20 cellular contexts compared by ENCODE assay signal in the genomic region with DNA sequence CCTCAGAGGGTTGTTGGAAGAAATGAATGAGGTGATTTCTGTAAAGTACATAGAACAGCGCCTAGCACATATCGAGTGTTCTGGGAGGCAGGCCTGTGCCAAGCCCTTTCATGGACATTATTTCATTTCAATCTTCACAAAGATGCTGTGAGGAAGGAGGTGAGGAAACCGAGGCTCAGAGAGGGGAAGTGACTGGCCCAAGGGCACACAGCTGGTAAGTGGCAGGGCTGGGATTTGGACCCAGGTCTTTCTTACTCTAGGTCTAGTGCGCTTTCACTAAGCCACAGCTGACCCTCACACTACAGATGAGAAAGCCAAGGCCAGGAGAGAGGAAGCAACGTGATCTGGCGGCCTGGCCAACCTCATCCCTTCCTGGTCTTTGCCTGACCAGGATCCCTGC. TPM values are rescaled to one million over a fixed set of nuclear protein-coding genes. Genes with fewer than 3 reads are reported as not detected.
DNase-seq lines count a peak whose midpoint lies in the region; ATAC-seq and TF ChIP-seq lines count a peak whose summit lies in the region.
"Had no signal": no experiment of that assay in that cellular context is flagged by ENCODE, and none has a peak within 500 bp of the region (broad histone marks: within the 10 kb centered on the region; RNA-seq: fewer than 3 reads in every experiment).

No MANE protein-coding gene starts in this region.

- TF ChIP-seq CTCF in progenitor cell of endocrine pancreas (IDR thresholded peaks at IDR 0.05; ENCODE audit: unreplicated experiment) = no peak

- no peak overlapping the region for H3K27ac Mint-ChIP-seq in activated naive CD4-positive, alpha-beta T cell treated with anti-CD3 and anti-CD28 coated beads for 36 hours
- H3K27ac Mint-ChIP-seq in activated naive CD4-positive, alpha-beta T cell treated with anti-CD3 and anti-CD28 coated beads, Interleukin-2, amount 50 U/mL, for 72 hours = no peak overlapping the region
- H3K27ac Mint-ChIP-seq in IgD-negative memory B cell (peak overlapping the region in 1 of 3 donors; percentile 48), progenitor cell of endocrine pancreas (no peak overlapping the region)
- peak overlapping the region; percentile 28 to 67 for H3K27ac Mint-ChIP-seq in effector memory CD8-positive, alpha-beta T cell
- H3K27ac Mint-ChIP-seq: HFFc6; stimulated activated naive CD8-positive, alpha-beta T cell treated with anti-CD3 and anti-CD28 coated beads, Interleukin-15, Interleukin-2, amounts not matched to agents 100 ng/mL and 50 ng/mL, for 24 hours had no signal

- H3K36me3 Mint-ChIP-seq in activated naive CD4-positive, alpha-beta T cell treated with anti-CD3 and anti-CD28 coated beads for 36 hours (ENCODE audit: low read depth) = no peaks in the 10 kb centered on the region
- H3K36me3 Mint-ChIP-seq in activated naive CD4-positive, alpha-beta T cell treated with anti-CD3 and anti-CD28 coated beads, Interleukin-2, amount 50 U/mL, for 72 hours = no peaks in the 10 kb centered on the region
- H3K36me3 Mint-ChIP-seq in IgD-negative memory B cell (peaks cover 2% of the 10 kb centered on the region), progenitor cell of endocrine pancreas (ENCODE audit: insufficient read depth) (peaks cover 2% of the 10 kb centered on the region)
- no peaks in the 10 kb centered on the region for H3K36me3 Mint-ChIP-seq in effector memory CD8-positive, alpha-beta T cell (ENCODE audit: insufficient read depth)

- no peak for ATAC-seq in activated naive CD4-positive, alpha-beta T cell treated with anti-CD3 and anti-CD28 coated beads, Interleukin-2, amount 50 U/mL, for 72 hours
- no peak for ATAC-seq in effector memory CD8-positive, alpha-beta T cell (replicated peaks)
- ATAC-seq in GM18502 (IDR thresholded peaks at IDR 0.05; ENCODE audit: poor library complexity, unreplicated experiment) = no peak
- ATAC-seq: left ventricle myocardium superior had no signal

- no peak for DNase-seq in activated naive CD4-positive, alpha-beta T cell treated with anti-CD3 and anti-CD28 coated beads for 36 hours
- no peak for DNase-seq in activated naive CD4-positive, alpha-beta T cell treated with anti-CD3 and anti-CD28 coated beads, Interleukin-2, amount 50 U/mL, for 72 hours (ENCODE audit: low spot score in 2 of 2)
- DNase-seq in effector memory CD8-positive, alpha-beta T cell = no peak
- no peak for DNase-seq in progenitor cell of endocrine pancreas (ENCODE audit: low spot score, unreplicated experiment)
- no peak for DNase-seq in HT-29 (ENCODE audit: low spot score)
- DNase-seq in effector CD8-positive, alpha-beta T cell (lab: John Stamatoyannopoulos, UW) = no peak
- DNase-seq: activated CD8-positive, alpha-beta memory T cell treated with anti-CD3 and anti-CD28 coated beads, Interleukin-2, amount 50 U/mL, for 4 hours; Calu3; esophagus squamous epithelium; HFFc6; left ventricle myocardium superior; MM.1S; NCI-H187; NCI-H226; NK-92 treated with Interleukin-12 subunit alpha and Interleukin-12 subunit beta, amount 100 ng/mL, for 24 hours had no signal

- intact Hi-C loops in activated naive CD4-positive, alpha-beta T cell treated with anti-CD3 and anti-CD28 coated beads for 36 hours (cut with micrococcal nuclease) = no loop called here

- CTCF ChIA-PET in activated naive CD4-positive, alpha-beta T cell treated with anti-CD3 and anti-CD28 coated beads for 36 hours (lab: Charles Lee) = interaction anchor here (0.6 to 3.8 kb wide), 4 partner anchors 10 to 72 kb away, joined by 4 to 16 read pairs (median 6); a partner anchor contains a TSS

- no peaks in the 10 kb centered on the region for H3K27me3 Mint-ChIP-seq in activated naive CD4-positive, alpha-beta T cell treated with anti-CD3 and anti-CD28 coated beads for 36 hours (ENCODE audit: low read depth)
- H3K27me3 Mint-ChIP-seq in IgD-negative memory B cell (no peaks in the 10 kb centered on the region), progenitor cell of endocrine pancreas (peaks cover 7% of the 10 kb centered on the region)
- H3K27me3 Mint-ChIP-seq in effector memory CD8-positive, alpha-beta T cell = no peaks in the 10 kb centered on the region
- H3K27me3 Mint-ChIP-seq: stimulated activated naive CD8-positive, alpha-beta T cell treated with anti-CD3 and anti-CD28 coated beads, Interleukin-15, Interleukin-2, amounts not matched to agents 100 ng/mL and 50 ng/mL, for 24 hours had no signal

- peaks cover 23% of the 10 kb centered on the region for H3K4me1 Mint-ChIP-seq in activated naive CD4-positive, alpha-beta T cell treated with anti-CD3 and anti-CD28 coated beads for 36 hours (ENCODE audit: low read depth)
- H3K4me1 Mint-ChIP-seq in IgD-negative memory B cell (peaks cover 13 to 18% (median 18%) of the 10 kb centered on the region in 3 donors), progenitor cell of endocrine pancreas (ENCODE audit: low read depth) (peaks cover 4% of the 10 kb centered on the region)
- peaks cover 8 to 12% of the 10 kb centered on the region in 2 donors for H3K4me1 Mint-ChIP-seq in effector memory CD8-positive, alpha-beta T cell (ENCODE audit: low read depth in 2 of 2)

- H3K9me3 Mint-ChIP-seq in activated naive CD4-positive, alpha-beta T cell treated with anti-CD3 and anti-CD28 coated beads for 36 hours = no peaks in the 10 kb centered on the region
- H3K9me3 Mint-ChIP-seq in activated naive CD4-positive, alpha-beta T cell treated with anti-CD3 and anti-CD28 coated beads, Interleukin-2, amount 50 U/mL, for 72 hours = no peaks in the 10 kb centered on the region
- no peaks in the 10 kb centered on the region for H3K9me3 Mint-ChIP-seq in IgD-negative memory B cell
- no peaks in the 10 kb centered on the region for H3K9me3 Mint-ChIP-seq in effector memory CD8-positive, alpha-beta T cell
- no peaks in the 10 kb centered on the region for H3K9me3 Mint-ChIP-seq in progenitor cell of endocrine pancreas (ENCODE audit: low read depth)
- H3K9me3 Mint-ChIP-seq: HFFc6; stimulated activated naive CD8-positive, alpha-beta T cell treated with anti-CD3 and anti-CD28 coated beads, Interleukin-15, Interleukin-2, amounts not matched to agents 100 ng/mL and 50 ng/mL, for 24 hours had no signal

- peak overlapping the region; percentile 85 for H3K4me3 Mint-ChIP-seq in activated naive CD4-positive, alpha-beta T cell treated with anti-CD3 and anti-CD28 coated beads for 36 hours
- H3K4me3 Mint-ChIP-seq in IgD-negative memory B cell (peak overlapping the region; percentile 67 to 86 (median 79)), progenitor cell of endocrine pancreas (ENCODE audit: low read depth) (peak overlapping the region; percentile 85)
- H3K4me3 Mint-ChIP-seq in effector memory CD8-positive, alpha-beta T cell = no peak overlapping the region
- H3K4me3 Mint-ChIP-seq: HFFc6 had no signal

RNA-seq across cellular contexts. Expression of a gene that starts 2.0 kb away (rescaled TPM):
- 1 to 10 TPM; 2.3 to 2.4 TPM for total RNA-seq in activated naive CD4-positive, alpha-beta T cell treated with anti-CD3 and anti-CD28 coated beads for 36 hours
- 1 to 10 TPM; 4.2 to 8.5 TPM for total RNA-seq in activated naive CD4-positive, alpha-beta T cell treated with anti-CD3 and anti-CD28 coated beads, Interleukin-2, amount 50 U/mL, for 72 hours
- polyA plus RNA-seq in IgD-negative memory B cell = 4.3 TPM
- 16.9 and 17.8 TPM in 2 replicates for total RNA-seq in progenitor cell of endocrine pancreas
- total RNA-seq in HT-29 (2014; rRNA removed; shearing (Covaris generic)) = 15.9 and 17.9 TPM in 2 replicates

RNA-seq across cellular contexts. Expression of a gene that starts 11.5 kb away (rescaled TPM):
- 10 to 100 TPM; 73.8 to 80.1 TPM for total RNA-seq in activated naive CD4-positive, alpha-beta T cell treated with anti-CD3 and anti-CD28 coated beads for 36 hours
- 10 to 100 TPM; 60.4 to 96.4 TPM for total RNA-seq in activated naive CD4-positive, alpha-beta T cell treated with anti-CD3 and anti-CD28 coated beads, Interleukin-2, amount 50 U/mL, for 72 hours
- polyA plus RNA-seq in IgD-negative memory B cell = 24.5 TPM
- 78.7 and 79.7 TPM in 2 replicates for total RNA-seq in progenitor cell of endocrine pancreas
- 210 and 224 TPM in 2 replicates for total RNA-seq in HT-29 (2014; rRNA removed; shearing (Covaris generic))

RNA-seq across cellular contexts. Expression of a gene that starts 30.0 kb away (rescaled TPM):
- 100 to 1,000 TPM; 143 to 144 TPM for total RNA-seq in activated naive CD4-positive, alpha-beta T cell treated with anti-CD3 and anti-CD28 coated beads for 36 hours
- total RNA-seq in activated naive CD4-positive, alpha-beta T cell treated with anti-CD3 and anti-CD28 coated beads, Interleukin-2, amount 50 U/mL, for 72 hours = 100 to 1,000 TPM in 1 of 2 donors, 10 to 100 TPM in 1; 81.9 to 131 TPM
- polyA plus RNA-seq in IgD-negative memory B cell = 92.2 TPM
- 54.3 and 59.1 TPM in 2 replicates for total RNA-seq in progenitor cell of endocrine pancreas
- total RNA-seq in HT-29 (2014; rRNA removed; shearing (Covaris generic)) = 122 and 128 TPM in 2 replicates

RNA-seq across cellular contexts. Expression of a gene that starts 41.7 kb away (rescaled TPM):
- total RNA-seq in activated naive CD4-positive, alpha-beta T cell treated with anti-CD3 and anti-CD28 coated beads for 36 hours = 10 to 100 TPM; 10.1 to 10.9 TPM
- 10 to 100 TPM in 1 of 2 donors, 1 to 10 TPM in 1; 9.1 to 17.5 TPM for total RNA-seq in activated naive CD4-positive, alpha-beta T cell treated with anti-CD3 and anti-CD28 coated beads, Interleukin-2, amount 50 U/mL, for 72 hours
- polyA plus RNA-seq in IgD-negative memory B cell = 10.3 TPM
- 75.4 and 80.3 TPM in 2 replicates for total RNA-seq in progenitor cell of endocrine pancreas
- total RNA-seq in HT-29 (2014; rRNA removed; shearing (Covaris generic)) = 39.7 and 41.4 TPM in 2 replicates

RNA-seq across cellular contexts. Expression of a gene that starts 47.9 kb away (rescaled TPM):
- not detected for total RNA-seq in activated naive CD4-positive, alpha-beta T cell treated with anti-CD3 and anti-CD28 coated beads for 36 hours
- under 1 TPM; 0.09 to 0.47 TPM for total RNA-seq in activated naive CD4-positive, alpha-beta T cell treated with anti-CD3 and anti-CD28 coated beads, Interleukin-2, amount 50 U/mL, for 72 hours
- not detected for polyA plus RNA-seq in IgD-negative memory B cell
- total RNA-seq in progenitor cell of endocrine pancreas = not detected in 2 replicates
- total RNA-seq in HT-29 (2014; rRNA removed; shearing (Covaris generic)) = not detected in 2 replicates
- total RNA-seq: bronchial epithelial cell, Calu3, G401, left ventricle myocardium superior had no signal

Comparison
In these comparisons a context has a peak if more than half of its experiments do, and no peak if none do; other contexts are left out.
1. H3K27ac Mint-ChIP-seq: peak in effector memory CD8-positive, alpha-beta T cell (2 of 2); none in activated naive CD4-positive, alpha-beta T cell treated with anti-CD3 and anti-CD28 coated beads for 36 hours (single experiment), activated naive CD4-positive, alpha-beta T cell treated with anti-CD3 and anti-CD28 coated beads, Interleukin-2, amount 50 U/mL, for 72 hours (0 of 2) and progenitor cell of endocrine pancreas (single experiment).
2. H3K4me3 Mint-ChIP-seq: peak in activated naive CD4-positive, alpha-beta T cell treated with anti-CD3 and anti-CD28 coated beads for 36 hours (single experiment), IgD-negative memory B cell (4 of 4) and progenitor cell of endocrine pancreas (single experiment); none in effector memory CD8-positive, alpha-beta T cell (0 of 2).